Comparison of ENCODE assay signal across 15 cellular contexts in genomic region chr12:87385322-87385721, GRCh38.
DNase-seq lines count a peak whose midpoint lies in the region; ATAC-seq and TF ChIP-seq lines count a peak whose summit lies in the region.
"Had no signal": no experiment of that assay in that cellular context is flagged by ENCODE, and none has a peak within 500 bp of the region (broad histone marks: within the 10 kb centered on the region; RNA-seq: fewer than 3 reads in every experiment).

No MANE protein-coding gene starts in this region.

- H3K36me3 ChIP-seq in OCI-LY3 (replicated peaks; ENCODE audit: low read depth, low read length): no peaks in the 10 kb centered on the region
- H3K36me3 ChIP-seq: BLaER1 treated with 17β-estradiol and CSF1 and Interleukin-3, amounts not matched to agents 10 nM and 100 nM had no signal

- H3K4me1 ChIP-seq in OCI-LY3 (ENCODE audit: low read length): peaks cover 29% of the 10 kb centered on the region
- H3K4me1 ChIP-seq: Caco-2 had no signal

- no peak overlapping the region for H3K4me3 ChIP-seq in OCI-LY3 (ENCODE audit: low read length)
- H3K4me3 ChIP-seq: BLaER1 treated with 17β-estradiol and CSF1 and Interleukin-3, amounts not matched to agents 10 nM and 100 nM had no signal

- H4K20me1 ChIP-seq in OCI-LY3 (ENCODE audit: insufficient read depth, low read length): no peaks in the 10 kb centered on the region
- H4K20me1 ChIP-seq: BLaER1 treated with 17β-estradiol and CSF1 and Interleukin-3, amounts not matched to agents 10 nM and 100 nM had no signal

- no peaks in the 10 kb centered on the region for H3K27me3 ChIP-seq in OCI-LY3 (ENCODE audit: low read depth, low read length)
- H3K27me3 ChIP-seq: BLaER1 treated with 17β-estradiol and CSF1 and Interleukin-3, amounts not matched to agents 10 nM and 100 nM had no signal

- no peak for DNase-seq in activated CD4-positive, CD25-positive, alpha-beta regulatory T cell (lab: John Stamatoyannopoulos, UW)
- DNase-seq in Ammon's horn (ENCODE audit: low spot score) (no peak), GM19238 (ENCODE audit: insufficient read length, low spot score) (no peak)
- DNase-seq: 8988T; ACHN; Caco-2; Calu3; CD4-positive, alpha-beta T cell; CD8-positive, alpha-beta T cell; DMS79 treated with DMSO at 0.1 percent for 48 hours; GF-D8 had no signal

- no peaks in the 10 kb centered on the region for H3K79me2 ChIP-seq in OCI-LY3 (ENCODE audit: low read length)

- no peaks in the 10 kb centered on the region for H3K9me3 ChIP-seq in OCI-LY3 (ENCODE audit: insufficient read depth, low read length)
- H3K9me3 ChIP-seq: BLaER1 treated with 17β-estradiol and CSF1 and Interleukin-3, amounts not matched to agents 10 nM and 100 nM; Caco-2 had no signal

- H3K4me2 ChIP-seq in OCI-LY3 (ENCODE audit: low read length): peak overlapping the region; percentile 6

- 0 out of 2 replicates have a peak overlapping the region, but pooled peaks have one; percentile 66 for H2AFZ ChIP-seq in OCI-LY3 (ENCODE audit: low read depth, low read length)

- peak; percentile 55 for ATAC-seq in HG03175 (IDR thresholded peaks at IDR 0.05; ENCODE audit: unreplicated experiment)
- ATAC-seq: CD8-positive, alpha-beta T cell had no signal

- H3K27ac ChIP-seq in OCI-LY3 (ENCODE audit: low read length): 0 out of 2 replicates have a peak overlapping the region, but pooled peaks have one; percentile 3
- H3K27ac ChIP-seq: C4-2B had no signal

- no peak overlapping the region for H3K9ac ChIP-seq in OCI-LY3 (ENCODE audit: low read length)
- H3K9ac ChIP-seq: BLaER1 treated with 17β-estradiol and CSF1 and Interleukin-3, amounts not matched to agents 10 nM and 100 nM had no signal

- no peak for TF ChIP-seq CTCF in OCI-LY3 (IDR thresholded peaks at IDR 0.05; ENCODE audit: low read depth, low read length)
